ENCODE assay signal across 9 cellular contexts in the genomic region with DNA sequence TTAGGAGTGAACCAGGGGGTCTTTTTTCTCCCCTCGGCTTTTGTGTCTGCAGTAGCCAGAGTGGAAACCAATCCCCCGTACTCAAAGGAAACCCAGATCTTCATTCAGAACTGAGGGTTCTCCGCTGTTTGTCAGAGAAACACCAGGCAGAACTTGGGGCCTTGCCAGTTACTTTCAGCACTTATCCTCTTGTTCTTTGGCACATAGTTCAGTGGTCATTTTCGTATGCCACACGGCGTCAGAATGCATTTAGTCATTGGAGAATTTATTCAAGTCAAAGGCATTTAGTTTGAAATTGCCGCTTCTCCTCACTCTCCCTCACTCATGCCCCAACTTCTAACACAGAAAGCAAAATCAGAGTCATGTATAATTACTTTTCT.
DNase-seq lines count a peak whose midpoint lies in the region; ATAC-seq, FAIRE-seq and TF ChIP-seq lines count a peak whose summit lies in the region.
"Had no signal": no experiment of that assay in that cellular context is flagged by ENCODE, and none has a peak within 500 bp of the region (broad histone marks: within the 10 kb centered on the region; RNA-seq: fewer than 3 reads in every experiment).

No MANE protein-coding gene starts in this region.

- peak overlapping the region; percentile 80 for H2AFZ ChIP-seq in keratinocyte (ENCODE audit: control insufficient read depth, low read length)

- H3K27me3 Mint-ChIP-seq in stimulated activated naive CD8-positive, alpha-beta T cell treated with anti-CD3 and anti-CD28 coated beads, Interleukin-15, amount 100 ng/mL, for 72 hours, result no peaks in the 10 kb centered on the region

- H3K27me3 ChIP-seq in adipocyte (replicated peaks; ENCODE audit: control insufficient read depth, insufficient read depth, low read length) (no peaks in the 10 kb centered on the region), keratinocyte (ENCODE audit: control insufficient read depth, extremely low read depth, insufficient read depth, low read length) (no peaks in the 10 kb centered on the region)

- H3K27ac ChIP-seq in keratinocyte (ENCODE audit: control insufficient read depth, insufficient read depth, low read length), result peak overlapping the region; percentile 39

- dilution Hi-C loops in keratinocyte (cut with MboI; ENCODE audit: extremely low pct_ligation_motif_present, low sequenced_read_pairs), result no loop called here

- no peak for ATAC-seq in stimulated activated naive CD8-positive, alpha-beta T cell treated with anti-CD3 and anti-CD28 coated beads, Interleukin-15, amount 100 ng/mL, for 72 hours
- ATAC-seq in HG03095 (IDR thresholded peaks at IDR 0.05; ENCODE audit: unreplicated experiment), result no peak
- no peak for ATAC-seq in HG02852 (IDR thresholded peaks at IDR 0.05; ENCODE audit: unreplicated experiment)
- ATAC-seq in HG02763 (IDR thresholded peaks at IDR 0.05; ENCODE audit: unreplicated experiment), result no peak

- DNase-seq in HCEC 1CT, result peak; percentile 68
- no peak for DNase-seq in adipocyte (ENCODE audit: low read depth)
- no peak for DNase-seq in keratinocyte (ENCODE audit: low read depth, low spot score)
- no peak for DNase-seq in stimulated activated naive CD8-positive, alpha-beta T cell treated with anti-CD3 and anti-CD28 coated beads, Interleukin-15, amount 100 ng/mL, for 72 hours
- no peak for DNase-seq in DMS53 treated with DMSO at 0.1 percent for 48 hours (lab: John Stamatoyannopoulos, UW; ENCODE audit: unreplicated experiment)

- peak overlapping the region; percentile 86 to 95 for H3K27ac Mint-ChIP-seq in stimulated activated naive CD8-positive, alpha-beta T cell treated with anti-CD3 and anti-CD28 coated beads, Interleukin-15, amount 100 ng/mL, for 72 hours

- peaks cover 54% of the 10 kb centered on the region for H3K4me1 Mint-ChIP-seq in stimulated activated naive CD8-positive, alpha-beta T cell treated with anti-CD3 and anti-CD28 coated beads, Interleukin-15, amount 100 ng/mL, for 72 hours

- H3K9me3 ChIP-seq in adipocyte (ENCODE audit: control insufficient read depth, low read length) (no peaks in the 10 kb centered on the region), keratinocyte (ENCODE audit: control insufficient read depth, low read depth, low read length) (no peaks in the 10 kb centered on the region)

- H3K4me1 ChIP-seq in adipocyte (ENCODE audit: control insufficient read depth, insufficient read depth, low read length), result peaks cover 25% of the 10 kb centered on the region
- H3K4me1 ChIP-seq in keratinocyte (ENCODE audit: control insufficient read depth, extremely low read depth, insufficient read depth, low read length), result peaks cover 18% of the 10 kb centered on the region

- no peaks in the 10 kb centered on the region for H4K20me1 ChIP-seq in keratinocyte (ENCODE audit: control insufficient read depth, extremely low read depth, insufficient read depth, low read length)

- peak overlapping the region; percentile 91 for H3K4me2 ChIP-seq in keratinocyte (ENCODE audit: control insufficient read depth, extremely low read depth, insufficient read depth, low read depth, low read length)

- no peak for TF ChIP-seq CTCF in keratinocyte (optimal IDR thresholded peaks at IDR 0.05 in 1 of 3, IDR thresholded peaks at IDR 0.05 in 1 of 3, conservative IDR thresholded peaks at IDR 0.05 in 1 of 3; ENCODE audit: extremely low read depth in 1 of 3, insufficient read depth in 2 of 3, low read length in 3 of 3)

- FAIRE-seq in keratinocyte (lab: Jason Lieb, UNC), result peak; percentile 34
- FAIRE-seq: TTC549 had no signal

- H3K9me3 Mint-ChIP-seq in stimulated activated naive CD8-positive, alpha-beta T cell treated with anti-CD3 and anti-CD28 coated beads, Interleukin-15, amount 100 ng/mL, for 72 hours, result no peaks in the 10 kb centered on the region

- H3K36me3 ChIP-seq in adipocyte (ENCODE audit: control insufficient read depth, insufficient read depth, low read length, severe bottlenecking) (peaks cover 41% of the 10 kb centered on the region), keratinocyte (ENCODE audit: control insufficient read depth in 2 of 2, extremely low read depth in 1 of 2, insufficient read depth in 2 of 2, low read length in 2 of 2) (no peaks in the 10 kb centered on the region)

- no peaks in the 10 kb centered on the region for H3K9me1 ChIP-seq in keratinocyte (ENCODE audit: control insufficient read depth, extremely low read depth, insufficient read depth, low read length)

- no peaks in the 10 kb centered on the region for H3K79me2 ChIP-seq in keratinocyte (ENCODE audit: control insufficient read depth, insufficient read depth, low read length)

- H3K4me3 Mint-ChIP-seq in stimulated activated naive CD8-positive, alpha-beta T cell treated with anti-CD3 and anti-CD28 coated beads, Interleukin-15, amount 100 ng/mL, for 72 hours, result peak overlapping the region; percentile 52 to 70

- H3K9ac ChIP-seq in adipocyte (ENCODE audit: low read length) (peak overlapping the region; percentile 82), keratinocyte (ENCODE audit: control insufficient read depth, extremely low read depth, insufficient read depth, low read length) (peak overlapping the region; percentile 63)

- peak overlapping the region; percentile 51 for H3K4me3 ChIP-seq in adipocyte (ENCODE audit: low read length)
- H3K4me3 ChIP-seq in keratinocyte (ENCODE audit: control insufficient read depth in 2 of 3, extremely low read depth in 1 of 3, insufficient read depth in 2 of 3, low read depth in 1 of 3, low read length in 3 of 3), result peak overlapping the region in 2 of 3 experiments; percentile 45 to 68
